In genomic region chr2:215280326-215280725, GRCh38 we compare ENCODE assay signal across 19 cellular contexts. TPM values are rescaled to one million over a fixed set of nuclear protein-coding genes. Genes with fewer than 3 reads are reported as not detected.
DNase-seq lines count a peak whose midpoint lies in the region; ATAC-seq, FAIRE-seq and TF ChIP-seq lines count a peak whose summit lies in the region.
"Had no signal": no experiment of that assay in that cellular context is flagged by ENCODE, and none has a peak within 500 bp of the region (broad histone marks: within the 10 kb centered on the region; RNA-seq: fewer than 3 reads in every experiment).

No MANE protein-coding gene starts in this region.

- no peak overlapping the region for H3K9ac ChIP-seq in GM12878 (ENCODE audit: control insufficient read depth, insufficient read depth, low read length)

- H3K4me3 ChIP-seq in AG10803 (ENCODE audit: low read length) (no peak overlapping the region), GM12878 (no peak overlapping the region), upper lobe of left lung (no peak overlapping the region)

- intact Hi-C loops in GM12878 (cut with micrococcal nuclease; ENCODE audit: unreplicated experiment) = no loop called here

- FAIRE-seq in GM12878 (lab: Jason Lieb, UNC) = peak; percentile 85
- FAIRE-seq: H1 had no signal

- H3K27ac ChIP-seq in GM12878 (ENCODE audit: control insufficient read depth, insufficient read depth) (peak overlapping the region; percentile 79), upper lobe of left lung (no peak overlapping the region)

- peak overlapping the region; percentile 66 for H2AFZ ChIP-seq in GM12878 (ENCODE audit: control insufficient read depth, low read depth, low read length)

- H3K79me2 ChIP-seq in GM12878 (ENCODE audit: control insufficient read depth, insufficient read depth, low read length) = no peaks in the 10 kb centered on the region

- POLR2A ChIA-PET in GM12878 (lab: Charles Lee) = no interaction called here

- CTCF ChIA-PET in GM12878 (lab: Yijun Ruan, JAX) = interaction anchor here (1.0 to 1.1 kb wide), 2 partner anchors 10 to 640 kb away, joined by 5 read pairs; no protein-coding TSS in a partner anchor

- in situ Hi-C loops in GM12878 (cut with MboI) = no loop called here

- SMC1A ChIA-PET in GM12878 (lab: Charles Lee; ENCODE audit: uncharacterized antibody, unreplicated experiment) = interaction anchor here (0.8 kb wide), 1 partner anchor 14 kb away, joined by 3 read pairs; no protein-coding TSS in a partner anchor

- no peaks in the 10 kb centered on the region for H3K36me3 ChIP-seq in GM12878 (ENCODE audit: control insufficient read depth in 2 of 2, insufficient read depth in 2 of 2, low read length in 1 of 2)
- no peaks in the 10 kb centered on the region for H3K36me3 ChIP-seq in upper lobe of left lung

- no peaks in the 10 kb centered on the region for H3K27me3 ChIP-seq in GM12878 (replicated peaks in 1 of 2; ENCODE audit: control insufficient read depth in 2 of 2, insufficient read depth in 2 of 2, low read length in 1 of 2)
- no peaks in the 10 kb centered on the region for H3K27me3 ChIP-seq in upper lobe of left lung

- H4K20me1 ChIP-seq in GM12878 (ENCODE audit: control insufficient read depth, insufficient read depth) = no peaks in the 10 kb centered on the region

- peak overlapping the region; percentile 35 for H3K4me2 ChIP-seq in GM12878 (ENCODE audit: control insufficient read depth, insufficient read depth)

- H3K9me3 ChIP-seq in GM12878 (replicated peaks; ENCODE audit: control insufficient read depth, insufficient read depth, low read length) (peaks cover 2% of the 10 kb centered on the region; the same call in 1 of the 3 replicates), upper lobe of left lung (no peaks in the 10 kb centered on the region)

- TF ChIP-seq EP300 in GM12878 (IDR thresholded peaks at IDR 0.05; ENCODE audit: borderline replicate concordance in 1 of 2, control insufficient read depth in 1 of 2, low read depth in 2 of 2, low read length in 2 of 2) = no peak
- no peak for TF ChIP-seq EP300 in upper lobe of left lung (IDR thresholded peaks at IDR 0.05)

- no TSS peak for BruUV-seq in GM12878 (replicated peaks; lab: Mats Ljungman, UMichigan)

- RAD21 ChIA-PET in GM12878 (lab: Charles Lee; ENCODE audit: unreplicated experiment) = no interaction called here

- H3K4me1 ChIP-seq in GM12878 (ENCODE audit: control insufficient read depth, insufficient read depth, low read length) (no peaks in the 10 kb centered on the region; the same call in 1 of the 2 replicates), upper lobe of left lung (no peaks in the 10 kb centered on the region)

- TF ChIP-seq RAD21 in GM12878 (IDR thresholded peaks at IDR 0.05; ENCODE audit: insufficient read depth, low read depth, low read length) = no peak

- TF ChIP-seq POLR2A in GM12878 (IDR thresholded peaks at IDR 0.05; ENCODE audit: low read depth, low read length) (no peak), upper lobe of left lung (IDR thresholded peaks at IDR 0.05) (no peak)

- ATAC-seq in GM21367 (IDR thresholded peaks at IDR 0.05; ENCODE audit: unreplicated experiment) (peak; percentile 85), HG03139 (IDR thresholded peaks at IDR 0.05; ENCODE audit: unreplicated experiment) (peak; percentile 73), GM12878 (peak; percentile 84), upper lobe of left lung (ENCODE audit: low FRiP score in 2 of 2) (no peak)
- ATAC-seq: esophagus mucosa had no signal

- DNase-seq in AG10803 (ENCODE audit: low read depth) (peak; percentile 13), GM12878 (ENCODE audit: low read depth, low spot score) (peak; percentile 54), NCI-H1092 (lab: John Stamatoyannopoulos, UW) (no peak), upper lobe of left lung (no peak), NCI-H2196 (lab: John Stamatoyannopoulos, UW; ENCODE audit: unreplicated experiment) (no peak), NCI-H2107 (lab: John Stamatoyannopoulos, UW) (no peak)
- DNase-seq: ACHN; activated CD4-positive, alpha-beta memory T cell treated with anti-CD3 and anti-CD28 coated beads for 36 hours; activated gamma-delta T cell treated with Interleukin-2 at 50 U/mL for 16 hours; cerebellar nuclear complex; NCI-H526; occipital lobe; SHP77; stimulated activated CD4-positive, alpha-beta T cell treated with anti-CD3 and anti-CD28 coated beads, Interleukin-12 subunit alpha, Interleukin-12 subunit beta, amount 100 ng/mL, for 4 hours; T1000 had no signal

- TF ChIP-seq CTCF in AG10803 (conservative IDR thresholded peaks at IDR 0.05; ENCODE audit: low read length) = no peak
- no peak for TF ChIP-seq CTCF in GM12878 (IDR thresholded peaks at IDR 0.05 in 2 of 3, conservative IDR thresholded peaks at IDR 0.05 in 1 of 3; ENCODE audit: control insufficient read depth in 2 of 3, extremely low read depth in 1 of 3, insufficient read depth in 1 of 3, low read depth in 3 of 3, low read length in 3 of 3)
- no peak for TF ChIP-seq CTCF in upper lobe of left lung (IDR thresholded peaks at IDR 0.05)

TF ChIP-seq in GM12878, 131 proteins besides CTCF, POLR2A, EP300 and RAD21:
- TF ChIP-seq SPI1 (IDR thresholded peaks at IDR 0.05; ENCODE audit: borderline replicate concordance, insufficient read depth, low read depth, low read length) (no peak), IKZF1 (conservative IDR thresholded peaks at IDR 0.05) (no peak), SREBF1 (IDR thresholded peaks at IDR 0.05; ENCODE audit: low read length) (no peak), PAX5 (IDR thresholded peaks at IDR 0.05; ENCODE audit: borderline replicate concordance, low read depth, low read length) (peak; percentile 38; the same call in 1 of the 2 replicates), SRF (IDR thresholded peaks at IDR 0.05; ENCODE audit: low read depth in 2 of 2, low read length in 2 of 2) (no peak), RB1 (IDR thresholded peaks at IDR 0.05; ENCODE audit: borderline replicate concordance) (no peak)

RNA-seq across cellular contexts. Expression of gene ATIC, which starts 31.5 kb away (rescaled TPM):
- total RNA-seq in GM12878 (2013; cell fraction: nucleolus; rRNA removed) = 135 TPM in 2 replicates
- 80.4 and 87.9 TPM in 2 replicates for total RNA-seq in GM12878 (2014; rRNA removed)
- 45.1 and 58.7 TPM in 2 replicates for total RNA-seq in GM12878 (2014; rRNA removed; fragmentation: Illumina TruSeq; extraction: Trizol)
- 289 and 300 TPM in 2 replicates for total RNA-seq in GM12878 (2021)
- polyA plus RNA-seq in GM12878 (2011; ENCODE audit: low read depth) = 331 TPM
- polyA plus RNA-seq in GM12878 (2011; rRNA removed) = 140 and 192 TPM in 2 replicates
- polyA plus RNA-seq in GM12878 (2011; cell fraction: cytosol; rRNA removed) = 180 and 182 TPM in 2 replicates
- 200 and 239 TPM in 2 replicates for polyA plus RNA-seq in GM12878 (2011; cell fraction: nucleus; rRNA removed)
- 219 and 289 TPM in 2 replicates for polyA plus RNA-seq in GM12878 (2012)
- polyA plus RNA-seq in GM12878 (2014; fragmentation: Illumina TruSeq; extraction: Trizol) = 348 and 366 TPM in 2 replicates
- 100 to 1,000 TPM; 313 to 518 TPM for polyA plus RNA-seq in GM12878 (2014; fragmentation: Nextera tagmentation; extraction: Ambion mirVana)
- 174 and 183 TPM in 2 replicates for polyA plus RNA-seq in GM12878 (2014; rRNA removed)
- 100 to 1,000 TPM; 384 to 407 TPM for polyA plus RNA-seq in GM12878 (2016; fragmentation: Nextera tagmentation; extraction: Ambion mirVana)
- 236 and 397 TPM in 2 replicates for polyA minus RNA-seq in GM12878 (2011; rRNA and poly(A)+ RNA removed)
- polyA minus RNA-seq in GM12878 (2011; cell fraction: cytosol; rRNA and poly(A)+ RNA removed) = 142 and 164 TPM in 2 replicates
- 59.2 and 86.9 TPM in 2 replicates for polyA minus RNA-seq in GM12878 (2011; cell fraction: nucleus; rRNA and poly(A)+ RNA removed)
- total RNA-seq in upper lobe of left lung = 10 to 100 TPM; 25.1 to 69.2 (median 56.6) TPM

Comparison
In these comparisons a context has a peak if more than half of its experiments do, and no peak if none do; other contexts are left out.
1. DNase-seq: peak in AG10803 (single experiment) and GM12878 (single experiment); none in NCI-H1092 (single experiment), upper lobe of left lung (0 of 2), NCI-H2196 (single experiment) and NCI-H2107 (single experiment).
2. ATAC-seq: peak in GM21367 (single experiment), HG03139 (single experiment) and GM12878 (single experiment); none in upper lobe of left lung (0 of 2).